ENCODE assay signal across 10 cellular contexts in the genomic region with DNA sequence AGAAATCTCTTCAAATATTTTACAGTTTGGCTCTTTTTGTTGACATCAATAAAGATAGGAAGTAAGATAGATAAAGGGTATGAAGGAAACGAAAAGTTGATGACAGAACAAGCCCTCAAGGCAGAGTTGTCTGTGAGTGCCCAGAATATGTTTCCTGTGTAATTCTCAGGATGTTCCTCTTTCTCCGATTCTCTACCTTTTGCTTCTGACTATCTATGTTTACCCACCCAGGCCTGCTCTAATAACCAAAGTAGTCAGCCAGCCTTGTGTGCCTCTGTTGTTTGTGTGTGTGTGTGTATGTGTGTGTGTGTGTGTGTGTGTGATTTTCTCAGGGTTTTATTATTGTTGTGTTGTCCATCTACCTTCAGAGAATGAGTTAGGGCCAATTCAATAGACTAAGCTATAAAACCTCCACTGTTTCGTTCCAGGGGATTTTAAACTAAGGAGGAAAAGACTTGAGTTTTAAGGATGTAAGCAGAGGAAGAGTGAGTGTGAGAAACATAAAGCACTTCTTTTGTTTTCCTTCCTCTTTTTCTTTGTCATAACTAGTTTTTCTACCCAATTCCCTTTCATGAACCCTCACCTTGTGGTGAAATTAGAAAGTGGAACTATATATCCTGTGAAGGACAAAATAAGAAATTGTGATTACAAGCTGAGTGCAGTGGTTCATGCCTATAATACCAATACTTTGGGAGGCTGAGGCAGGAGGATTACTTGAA.
A peak's percentile ranks its signal among the peaks of the same experiment; 100 is the strongest.
DNase-seq lines count a peak whose midpoint lies in the region; ATAC-seq and TF ChIP-seq lines count a peak whose summit lies in the region.
"Had no signal": no experiment of that assay in that cellular context is flagged by ENCODE, and none has a peak within 500 bp of the region (broad histone marks: within the 10 kb centered on the region; RNA-seq: fewer than 3 reads in every experiment).

No MANE protein-coding gene starts in this region.

- peak; percentile 89 for ATAC-seq in GM21390 (IDR thresholded peaks at IDR 0.05; ENCODE audit: unreplicated experiment)
- ATAC-seq in HG03175 (IDR thresholded peaks at IDR 0.05; ENCODE audit: unreplicated experiment): peak; percentile 83
- ATAC-seq: left colon had no signal

- no peak for TF ChIP-seq CTCF in GM12865 (IDR thresholded peaks at IDR 0.05; ENCODE audit: insufficient read depth, low read depth, low read length, missing control alignments)

- no peak overlapping the region for H3K4me3 ChIP-seq in GM12865 (ENCODE audit: low read depth, low read length)

- peak; percentile 54 for DNase-seq in GM12865 (ENCODE audit: low read depth)
- peak; percentile 86 for DNase-seq in SKM-1 (lab: John Stamatoyannopoulos, UW; ENCODE audit: unreplicated experiment)
- DNase-seq in NCI-H146 (lab: John Stamatoyannopoulos, UW): no peak
- DNase-seq in effector CD8-positive, alpha-beta T cell (lab: John Stamatoyannopoulos, UW): no peak
- no peak for DNase-seq in NCI-H748 (lab: John Stamatoyannopoulos, UW; ENCODE audit: unreplicated experiment)
- no peak for DNase-seq in stimulated activated naive CD4-positive, alpha-beta T cell treated with Interleukin-2 at 50 U/mL for 16 hours (lab: John Stamatoyannopoulos, UW)
- DNase-seq: COR-L47, left colon had no signal

Comparison
In these comparisons a context has a peak if more than half of its experiments do, and no peak if none do; other contexts are left out.
1. DNase-seq: peak in GM12865 (single experiment) and SKM-1 (single experiment); none in NCI-H146 (single experiment), effector CD8-positive, alpha-beta T cell (single experiment), NCI-H748 (single experiment) and stimulated activated naive CD4-positive, alpha-beta T cell treated with Interleukin-2 at 50 U/mL for 16 hours (single experiment).